ENCODE assay signal across 20 cellular contexts in genomic region chr6:135393289-135393688, GRCh38.
"Had no signal": no experiment of that assay in that cellular context is flagged by ENCODE, and none has a peak within 500 bp of the region (broad histone marks: within the 10 kb centered on the region; RNA-seq: fewer than 3 reads in every experiment).

No MANE protein-coding gene starts in this region.

- H3K4me1 ChIP-seq: lower lobe of right lung, right atrium auricular region, spleen, tibial nerve, vagina had no signal

- H3K36me3 ChIP-seq: lower lobe of right lung, ovary had no signal

- DNase-seq: hypothalamus; immature natural killer cell; kidney; lower lobe of right lung; mammary epithelial cell; mesenchymal stem cell; naive thymus-derived CD4-positive, alpha-beta T cell; ovary; small intestine; spleen; stimulated activated CD4-positive, alpha-beta T cell treated with anti-CD3 and anti-CD28 coated beads, Interleukin-4, amount 100 ng/mL, for 24 hours; stimulated activated naive CD4-positive, alpha-beta T cell; stimulated activated naive CD8-positive, alpha-beta T cell treated with anti-CD3 and anti-CD28 coated beads, Interleukin-15, amount 100 ng/mL, for 72 hours; substantia nigra had no signal

- H3K4me3 ChIP-seq: lower lobe of right lung, ovary, right atrium auricular region, spleen, tibial nerve, vagina had no signal

- H3K27me3 ChIP-seq: ovary, right atrium auricular region, spleen, tibial nerve, vagina had no signal

- ATAC-seq: lower lobe of right lung; naive thymus-derived CD4-positive, alpha-beta T cell; natural killer cell treated with Interleukin-12 subunit alpha and Interleukin-12 subunit beta and Interleukin-15 and Interleukin-18, amount 100 ng/mL, for 72 hours; sciatic nerve; stimulated activated effector memory CD8-positive, alpha-beta T cell treated with anti-CD3 and anti-CD28 coated beads, Interleukin-12 subunit alpha, Interleukin-12 subunit beta, amount 100 ng/mL, for 72 hours; stimulated activated naive CD8-positive, alpha-beta T cell treated with anti-CD3 and anti-CD28 coated beads, Interleukin-15, amount 100 ng/mL, for 72 hours had no signal

- H3K9me3 ChIP-seq: lower lobe of right lung, ovary, right atrium auricular region, spleen, tibial nerve, vagina had no signal

- H3K27ac ChIP-seq: lower lobe of right lung, ovary, right atrium auricular region, spleen, tibial nerve, vagina had no signal
